15 cellular contexts compared by ENCODE assay signal in genomic region chr5:73853091-73853490, GRCh38.
DNase-seq lines count a peak whose midpoint lies in the region; ATAC-seq, FAIRE-seq and TF ChIP-seq lines count a peak whose summit lies in the region.
"Had no signal": no experiment of that assay in that cellular context is flagged by ENCODE, and none has a peak within 500 bp of the region (broad histone marks: within the 10 kb centered on the region; RNA-seq: fewer than 3 reads in every experiment).

No MANE protein-coding gene starts in this region.

- ATAC-seq in GM21381 (IDR thresholded peaks at IDR 0.05; ENCODE audit: unreplicated experiment), result no peak
- ATAC-seq: gastrocnemius medialis had no signal

- H3K79me2 ChIP-seq in astrocyte (ENCODE audit: insufficient read depth, low read length), result no peaks in the 10 kb centered on the region

- H3K27ac ChIP-seq in astrocyte (ENCODE audit: low read depth, low read length), result no peak overlapping the region
- H3K27ac ChIP-seq: gastrocnemius medialis, tibial nerve had no signal

- FAIRE-seq in astrocyte (lab: Jason Lieb, UNC), result peak; percentile 43

- H3K4me2 ChIP-seq in astrocyte (ENCODE audit: low read length), result no peak overlapping the region

- no peak overlapping the region for H2AFZ ChIP-seq in astrocyte (ENCODE audit: low read depth, low read length)

- CTCF ChIA-PET in Calu3 (lab: Charles Lee), result interaction anchor here (0.8 to 1.3 kb wide), 5 partner anchors 9 to 40 kb away, joined by 3 to 4 read pairs (median 3); no protein-coding TSS in a partner anchor

- no peaks in the 10 kb centered on the region for H3K27me3 Mint-ChIP-seq in Calu3 (ENCODE audit: unreplicated experiment)
- no peaks in the 10 kb centered on the region for H3K27me3 Mint-ChIP-seq in astrocyte (ENCODE audit: low read depth, unreplicated experiment)

- no peak for TF ChIP-seq CTCF in Calu3 (IDR thresholded peaks at IDR 0.05; ENCODE audit: unreplicated experiment)
- no peak for TF ChIP-seq CTCF in astrocyte (IDR thresholded peaks at IDR 0.05; ENCODE audit: insufficient read depth, low read depth, low read length)

- H3K4me1 ChIP-seq in astrocyte (ENCODE audit: insufficient read depth, low read length), result no peaks in the 10 kb centered on the region
- H3K4me1 ChIP-seq: gastrocnemius medialis had no signal

- H3K36me3 Mint-ChIP-seq in Calu3 (ENCODE audit: insufficient read depth, unreplicated experiment) (peaks cover 45% of the 10 kb centered on the region), astrocyte (ENCODE audit: low read depth, unreplicated experiment) (no peaks in the 10 kb centered on the region)
- H3K36me3 Mint-ChIP-seq: mesothelial cell of epicardium had no signal

- DNase-seq in Calu3, result peak; percentile 61
- DNase-seq in HPDE6-E6E7 (ENCODE audit: extremely low spot score), result peak; percentile 38
- DNase-seq in astrocyte (ENCODE audit: low read depth), result peak; percentile 12
- peak; percentile 66 for DNase-seq in islet precursor cell
- no peak for DNase-seq in hypothalamus (lab: John Stamatoyannopoulos, UW)
- DNase-seq in NCI-H446 (lab: John Stamatoyannopoulos, UW), result no peak
- no peak for DNase-seq in HuH-7 (ENCODE audit: low spot score)
- DNase-seq: activated CD4-positive, alpha-beta memory T cell treated with anti-CD3 and anti-CD28 coated beads, Interleukin-2, amount 10 ng/mL, durations not matched to agents 7 days and 5 days; anterior cingulate cortex; gastrocnemius medialis; NCI-H2171; retina had no signal

- H3K27ac Mint-ChIP-seq in Calu3 (ENCODE audit: unreplicated experiment), result peak overlapping the region; percentile 71
- H3K27ac Mint-ChIP-seq in astrocyte (ENCODE audit: unreplicated experiment), result no peak overlapping the region
- H3K27ac Mint-ChIP-seq: activated CD4-positive, alpha-beta memory T cell treated with anti-CD3 and anti-CD28 coated beads, Interleukin-2, amount 10 ng/mL, durations not matched to agents 7 days and 5 days; mesothelial cell of epicardium had no signal

- H3K4me3 Mint-ChIP-seq in Calu3 (ENCODE audit: low read depth, unreplicated experiment), result peak overlapping the region; percentile 7
- H3K4me3 Mint-ChIP-seq in astrocyte (ENCODE audit: unreplicated experiment), result no peak overlapping the region
- H3K4me3 Mint-ChIP-seq: activated CD4-positive, alpha-beta memory T cell treated with anti-CD3 and anti-CD28 coated beads, Interleukin-2, amount 10 ng/mL, durations not matched to agents 7 days and 5 days; mesothelial cell of epicardium had no signal

- BruUV-seq in Calu3 (replicated peaks; lab: Mats Ljungman, UMichigan), result no TSS peak

- no peaks in the 10 kb centered on the region for H3K9me3 ChIP-seq in astrocyte (ENCODE audit: insufficient read depth, low read depth, low read length)
- H3K9me3 ChIP-seq: gastrocnemius medialis, tibial nerve had no signal

- no peaks in the 10 kb centered on the region for H4K20me1 ChIP-seq in astrocyte (ENCODE audit: insufficient read depth, low read length)

- intact Hi-C loops in Calu3 (cut with micrococcal nuclease; ENCODE audit: unreplicated experiment), result no loop called here

- H3K36me3 ChIP-seq in astrocyte (ENCODE audit: insufficient read depth, low read length), result peaks cover 6% of the 10 kb centered on the region
- H3K36me3 ChIP-seq: gastrocnemius medialis had no signal

- H3K27me3 ChIP-seq in astrocyte (ENCODE audit: insufficient read depth, low read length), result no peaks in the 10 kb centered on the region
- H3K27me3 ChIP-seq: gastrocnemius medialis, tibial nerve had no signal

- H3K9me3 Mint-ChIP-seq in Calu3 (ENCODE audit: low read depth, unreplicated experiment) (no peaks in the 10 kb centered on the region), astrocyte (ENCODE audit: unreplicated experiment) (no peaks in the 10 kb centered on the region)
- H3K9me3 Mint-ChIP-seq: activated CD4-positive, alpha-beta memory T cell treated with anti-CD3 and anti-CD28 coated beads, Interleukin-2, amount 10 ng/mL, durations not matched to agents 7 days and 5 days; mesothelial cell of epicardium had no signal

- H3K9ac ChIP-seq in astrocyte (ENCODE audit: low read length), result no peak overlapping the region

- H3K4me1 Mint-ChIP-seq in Calu3 (ENCODE audit: low read depth, unreplicated experiment) (peaks cover 32% of the 10 kb centered on the region), astrocyte (ENCODE audit: low read depth, unreplicated experiment) (peaks cover 6% of the 10 kb centered on the region)
- H3K4me1 Mint-ChIP-seq: activated CD4-positive, alpha-beta memory T cell treated with anti-CD3 and anti-CD28 coated beads, Interleukin-2, amount 10 ng/mL, durations not matched to agents 7 days and 5 days; mesothelial cell of epicardium had no signal

- H3K4me3 ChIP-seq in astrocyte (ENCODE audit: insufficient read depth, low read depth, low read length), result no peak overlapping the region
- H3K4me3 ChIP-seq: gastrocnemius medialis, tibial nerve had no signal

Comparison
In these comparisons a context has a peak if more than half of its experiments do, and no peak if none do; other contexts are left out.
1. DNase-seq: peak in Calu3 (single experiment), HPDE6-E6E7 (single experiment), astrocyte (single experiment) and islet precursor cell (single experiment); none in hypothalamus (0 of 51), NCI-H446 (0 of 2) and HuH-7 (single experiment).